Comparison of ENCODE assay signal across 8 cellular contexts in the genomic region with DNA sequence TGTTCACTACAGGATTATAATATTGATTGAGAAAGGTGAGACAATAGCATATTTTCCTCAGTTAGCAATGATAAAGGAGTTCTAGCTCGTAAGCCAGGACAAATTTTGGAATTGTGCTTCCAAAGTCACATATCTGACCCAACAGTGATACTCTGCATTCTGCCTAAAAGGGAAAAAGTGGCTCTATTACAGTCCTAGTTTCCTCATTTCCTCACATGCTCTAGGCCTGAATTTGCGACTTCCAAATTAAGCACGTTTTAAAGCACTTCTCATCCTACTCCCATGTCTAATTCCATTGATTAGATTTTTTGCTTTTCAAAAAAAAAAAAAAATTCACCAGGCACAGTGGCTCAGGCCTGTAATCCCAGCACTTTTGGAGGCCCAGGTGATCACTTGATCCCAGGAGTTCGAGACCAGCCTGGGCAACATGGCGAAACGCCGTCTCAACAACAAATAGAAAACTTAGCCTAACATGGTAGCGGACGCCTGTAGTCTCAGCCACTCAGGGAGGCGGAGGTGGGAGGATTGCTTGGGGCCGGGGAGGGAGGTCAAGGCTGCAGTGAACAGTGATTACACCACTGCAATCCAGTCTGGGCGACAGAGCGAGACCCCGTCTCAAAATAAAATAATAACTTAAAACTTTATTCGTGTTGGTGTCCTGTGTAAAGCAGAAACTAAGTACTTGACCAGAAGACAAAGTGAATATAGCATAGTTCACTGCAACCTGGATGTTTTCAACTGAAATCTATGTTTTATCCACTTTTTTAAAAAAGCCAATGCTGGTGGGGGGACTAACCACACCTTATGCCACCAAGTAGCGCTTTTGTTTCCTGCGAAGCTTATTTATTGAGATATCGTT. TPM values are rescaled to one million over a fixed set of nuclear protein-coding genes. Genes with fewer than 3 reads are reported as not detected.
DNase-seq lines count a peak whose midpoint lies in the region; ATAC-seq and TF ChIP-seq lines count a peak whose summit lies in the region.

No MANE protein-coding gene starts in this region.

- TF ChIP-seq CTCF in dorsolateral prefrontal cortex (IDR thresholded peaks at IDR 0.05 in 54 of 56, conservative IDR thresholded peaks at IDR 0.05 in 2 of 56; ENCODE audit: low read depth in 1 of 56, partially characterized antibody in 56 of 56) = no peak
- TF ChIP-seq CTCF in nephron progenitor cell (IDR thresholded peaks at IDR 0.05) = no peak

- ATAC-seq in HG03457 (IDR thresholded peaks at IDR 0.05; ENCODE audit: unreplicated experiment) (no peak), HG02870 (IDR thresholded peaks at IDR 0.05; ENCODE audit: unreplicated experiment) (no peak)

- peak overlapping the region; percentile 100 for H3K27ac Mint-ChIP-seq in nephron progenitor cell

- H3K27ac ChIP-seq in dorsolateral prefrontal cortex = peak overlapping the region in 32 of 59 donors; percentile 23 to 99 (median 93)

- DNase-seq in NCI-H2081 (lab: John Stamatoyannopoulos, UW) (peak; percentile 15 to 16), NCI-H2081 treated with DMSO at 0.1 percent for 48 hours (lab: John Stamatoyannopoulos, UW) (no peak), NCI-H69 (lab: John Stamatoyannopoulos, UW) (peak; percentile 73), dorsolateral prefrontal cortex (no peak), nephron progenitor cell (peak; percentile 13), germinal center (ENCODE audit: low spot score) (no peak)

- peaks cover 2% of the 10 kb centered on the region for H3K27me3 Mint-ChIP-seq in nephron progenitor cell (ENCODE audit: low read depth, poor library complexity)

- H3K36me3 Mint-ChIP-seq in nephron progenitor cell (ENCODE audit: low read depth) = peaks cover 31% of the 10 kb centered on the region

- peaks cover 19% of the 10 kb centered on the region for H3K4me1 Mint-ChIP-seq in nephron progenitor cell

- no peaks in the 10 kb centered on the region for H3K27me3 ChIP-seq in dorsolateral prefrontal cortex

- peaks cover 24% of the 10 kb centered on the region for H3K9me3 Mint-ChIP-seq in nephron progenitor cell

- peak overlapping the region; percentile 97 for H3K4me3 Mint-ChIP-seq in nephron progenitor cell

- intact Hi-C loops in dorsolateral prefrontal cortex (cut with DNase I) = no loop called here

- H3K4me3 ChIP-seq in dorsolateral prefrontal cortex = peak overlapping the region; percentile 63 to 100 (median 96)

RNA-seq across cellular contexts. Expression of a gene that starts 1.5 kb away (rescaled TPM):
- 10 to 100 TPM; 13.0 to 29.8 (median 18.0) TPM for total RNA-seq in dorsolateral prefrontal cortex

RNA-seq across cellular contexts. Expression of a gene that starts 13.2 kb away (rescaled TPM):
- 10 to 100 TPM; 21.7 to 59.6 (median 36.3) TPM for total RNA-seq in dorsolateral prefrontal cortex

Comparison
In these comparisons a context has a peak if more than half of its experiments do, and no peak if none do; other contexts are left out.
1. DNase-seq: peak in NCI-H2081 (2 of 2), NCI-H69 (single experiment) and nephron progenitor cell (single experiment); none in NCI-H2081 treated with DMSO at 0.1 percent for 48 hours (single experiment), dorsolateral prefrontal cortex (0 of 10) and germinal center (single experiment).